9 cellular contexts compared by ENCODE assay signal in the genomic region with DNA sequence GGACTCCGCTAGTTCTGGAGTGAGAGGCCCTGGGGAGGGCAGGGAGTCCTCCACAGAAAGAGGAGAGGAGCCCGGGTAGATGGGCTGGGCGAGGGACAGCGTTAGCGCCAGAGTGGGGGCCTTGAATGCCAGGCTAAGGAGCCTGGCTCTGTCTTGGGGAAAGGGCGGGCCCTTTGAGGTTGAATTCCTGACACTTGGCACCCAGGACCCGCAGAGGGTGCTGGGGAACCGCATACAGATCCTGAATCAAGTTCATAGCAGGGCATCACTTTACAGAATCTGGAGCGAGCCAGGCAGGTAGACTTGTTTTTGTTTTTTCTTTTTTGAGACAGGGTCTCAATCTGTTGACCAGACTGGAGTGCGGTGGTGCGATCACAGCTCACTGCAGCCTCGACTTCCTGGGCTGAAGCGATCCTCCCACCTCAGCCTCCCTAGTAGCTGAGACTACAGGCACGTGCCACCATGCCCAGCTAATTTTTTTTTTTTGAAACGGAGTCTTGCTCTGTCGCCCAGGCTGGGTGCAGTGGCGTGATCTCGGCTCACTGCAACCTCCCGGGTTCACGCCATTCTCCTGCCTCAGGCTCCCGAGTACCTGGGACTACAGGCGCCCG. TPM values are rescaled to one million over a fixed set of nuclear protein-coding genes. Genes with fewer than 3 reads are reported as not detected.
A peak's percentile ranks its signal among the peaks of the same experiment; 100 is the strongest.
DNase-seq lines count a peak whose midpoint lies in the region; ATAC-seq, FAIRE-seq and TF ChIP-seq lines count a peak whose summit lies in the region.
"Had no signal": no experiment of that assay in that cellular context is flagged by ENCODE, and none has a peak within 500 bp of the region (broad histone marks: within the 10 kb centered on the region; RNA-seq: fewer than 3 reads in every experiment).

No MANE protein-coding gene starts in this region.

- TF ChIP-seq POLR2A in ovary (IDR thresholded peaks at IDR 0.05): no peak
- no peak for TF ChIP-seq POLR2A in H54 (IDR thresholded peaks at IDR 0.05; ENCODE audit: low read depth, low read length)

- ATAC-seq in effector memory CD8-positive, alpha-beta T cell (replicated peaks): no peak

- no peak for DNase-seq in Calu3
- DNase-seq in NT2/D1 (ENCODE audit: low read depth, low spot score): no peak
- no peak for DNase-seq in effector memory CD8-positive, alpha-beta T cell
- DNase-seq in ovary: no peak
- DNase-seq in NAMALWA (ENCODE audit: low spot score): no peak
- no peak for DNase-seq in anterior cingulate cortex (lab: John Stamatoyannopoulos, UW)
- DNase-seq in H54 (ENCODE audit: insufficient read length, low spot score): no peak
- no peak for DNase-seq in Ammon's horn (ENCODE audit: low spot score)

- H3K4me3 ChIP-seq in NT2/D1 (ENCODE audit: insufficient read length, low read depth): peak overlapping the region; percentile 21
- H3K4me3 ChIP-seq in ovary: peak overlapping the region; percentile 59

- H3K27me3 ChIP-seq in NT2/D1 (ENCODE audit: insufficient read depth, insufficient read length): peaks cover 16% of the 10 kb centered on the region
- H3K27me3 ChIP-seq in ovary: no peaks in the 10 kb centered on the region

- no TSS peak for BruUV-seq in Calu3 (replicated peaks; lab: Mats Ljungman, UMichigan)

- H3K4me1 ChIP-seq in NT2/D1 (ENCODE audit: insufficient read depth, insufficient read length) (peaks cover 45% of the 10 kb centered on the region), ovary (ENCODE audit: insufficient read depth) (peaks cover 6% of the 10 kb centered on the region)

- intact Hi-C loops in Calu3 (cut with micrococcal nuclease; ENCODE audit: unreplicated experiment) (loop anchor here (10.0 kb wide), 1 partner anchor 83 kb away; the partner anchor contains the start of genes CDK2AP2 and PITPNM1), ovary (cut with DNase I) (no loop called here)

- H3K9ac ChIP-seq in NT2/D1 (ENCODE audit: insufficient read length, low read depth): peak overlapping the region; percentile 39

- FAIRE-seq in H54 (lab: Jason Lieb, UNC): no peak

- H3K9me3 ChIP-seq in NT2/D1 (ENCODE audit: insufficient read depth, low read length) (no peaks in the 10 kb centered on the region), ovary (no peaks in the 10 kb centered on the region)

- H3K4me1 Mint-ChIP-seq in Calu3 (ENCODE audit: low read depth, unreplicated experiment): peaks cover 23% of the 10 kb centered on the region
- H3K4me1 Mint-ChIP-seq in effector memory CD8-positive, alpha-beta T cell (ENCODE audit: low read depth in 2 of 2): peaks cover 40 to 45% of the 10 kb centered on the region in 2 donors

- no peak for TF ChIP-seq EP300 in ovary (IDR thresholded peaks at IDR 0.05)

- 66 to 74% (median 69%) methylated on average over 23 of the region's 23 CpGs for WGBS in ovary, 3 donors

- H3K27ac ChIP-seq in ovary: peak overlapping the region in 1 of 2 donors; percentile 94

- CTCF ChIA-PET in Calu3 (lab: Charles Lee): interaction anchor here (2.4 kb wide), 1 partner anchor 20 kb away, joined by 6 read pairs; the partner anchor contains the start of gene PPP1CA

- peaks cover 3% of the 10 kb centered on the region for H3K27me3 Mint-ChIP-seq in Calu3 (ENCODE audit: unreplicated experiment)
- no peaks in the 10 kb centered on the region for H3K27me3 Mint-ChIP-seq in effector memory CD8-positive, alpha-beta T cell

- peak overlapping the region; percentile 81 for H3K4me3 Mint-ChIP-seq in Calu3 (ENCODE audit: low read depth, unreplicated experiment)
- H3K4me3 Mint-ChIP-seq in effector memory CD8-positive, alpha-beta T cell: peak overlapping the region; percentile 62 to 72

- H3K36me3 ChIP-seq in NT2/D1 (ENCODE audit: insufficient read depth, insufficient read length, low read length) (peaks cover 2% of the 10 kb centered on the region), ovary (no peaks in the 10 kb centered on the region)

- peaks cover 25% of the 10 kb centered on the region for H3K36me3 Mint-ChIP-seq in Calu3 (ENCODE audit: insufficient read depth, unreplicated experiment)
- H3K36me3 Mint-ChIP-seq in effector memory CD8-positive, alpha-beta T cell (ENCODE audit: insufficient read depth): peaks cover 14% of the 10 kb centered on the region

- no peaks in the 10 kb centered on the region for H3K9me3 Mint-ChIP-seq in Calu3 (ENCODE audit: low read depth, unreplicated experiment)
- H3K9me3 Mint-ChIP-seq in effector memory CD8-positive, alpha-beta T cell: no peaks in the 10 kb centered on the region

- H3K27ac Mint-ChIP-seq in Calu3 (ENCODE audit: unreplicated experiment): peak overlapping the region; percentile 78
- peak overlapping the region; percentile 29 to 65 for H3K27ac Mint-ChIP-seq in effector memory CD8-positive, alpha-beta T cell

- no peak for TF ChIP-seq CTCF in Calu3 (IDR thresholded peaks at IDR 0.05; ENCODE audit: unreplicated experiment)
- TF ChIP-seq CTCF in ovary (IDR thresholded peaks at IDR 0.05): no peak

RNA-seq across cellular contexts. Expression of gene CARNS1, which starts 6.0 kb away (rescaled TPM):
- total RNA-seq in Calu3 (2022) (0.10 TPM in 1 of 2 replicates, not detected in the other), ovary (10 to 100 TPM in 1 of 7 donors, 1 to 10 TPM in 1, under 1 TPM in 5; 0.12 to 13.2 (median 0.66) TPM)
- under 1 TPM; 0.45 to 0.58 TPM for polyA plus RNA-seq in ovary

RNA-seq across cellular contexts. Expression of gene RPS6KB2, which starts 6.8 kb away (rescaled TPM):
- total RNA-seq in Calu3 (2022) (44.3 and 47.5 TPM in 2 replicates), ovary (10 to 100 TPM; 24.8 to 38.6 (median 33.1) TPM)
- 10 to 100 TPM; 10.4 to 38.2 TPM for polyA plus RNA-seq in ovary

RNA-seq across cellular contexts. Expression of gene PTPRCAP, which starts 16.0 kb away (rescaled TPM):
- 0.51 and 1.3 TPM in 2 replicates for total RNA-seq in Calu3 (2022)
- total RNA-seq in ovary: 10 to 100 TPM in 1 of 7 donors, 1 to 10 TPM in 6; 2.4 to 10.7 (median 3.2) TPM
- 1 to 10 TPM in 1 of 2 donors, not detected in 1; 7.2 TPM for polyA plus RNA-seq in ovary

RNA-seq across cellular contexts. Expression of gene TBC1D10C, which starts 17.6 kb away (rescaled TPM):
- not detected in 2 replicates for total RNA-seq in Calu3 (2022)
- 1 to 10 TPM in 3 of 7 donors, under 1 TPM in 4; 0.15 to 2.0 (median 1.00) TPM for total RNA-seq in ovary
- 1 to 10 TPM in 1 of 2 donors, under 1 TPM in 1; 0.32 to 1.6 TPM for polyA plus RNA-seq in ovary
- total RNA-seq: LHCN-M2 had no signal

RNA-seq across cellular contexts. Expression of gene PPP1CA, which starts 19.9 kb away (rescaled TPM):
- total RNA-seq in Calu3 (2022) (179 and 180 TPM in 2 replicates), ovary (10 to 100 TPM; 32.2 to 86.9 (median 55.5) TPM)
- 10 to 100 TPM; 43.7 to 54.9 TPM for polyA plus RNA-seq in ovary
